8 cellular contexts compared by ENCODE assay signal in the genomic region with DNA sequence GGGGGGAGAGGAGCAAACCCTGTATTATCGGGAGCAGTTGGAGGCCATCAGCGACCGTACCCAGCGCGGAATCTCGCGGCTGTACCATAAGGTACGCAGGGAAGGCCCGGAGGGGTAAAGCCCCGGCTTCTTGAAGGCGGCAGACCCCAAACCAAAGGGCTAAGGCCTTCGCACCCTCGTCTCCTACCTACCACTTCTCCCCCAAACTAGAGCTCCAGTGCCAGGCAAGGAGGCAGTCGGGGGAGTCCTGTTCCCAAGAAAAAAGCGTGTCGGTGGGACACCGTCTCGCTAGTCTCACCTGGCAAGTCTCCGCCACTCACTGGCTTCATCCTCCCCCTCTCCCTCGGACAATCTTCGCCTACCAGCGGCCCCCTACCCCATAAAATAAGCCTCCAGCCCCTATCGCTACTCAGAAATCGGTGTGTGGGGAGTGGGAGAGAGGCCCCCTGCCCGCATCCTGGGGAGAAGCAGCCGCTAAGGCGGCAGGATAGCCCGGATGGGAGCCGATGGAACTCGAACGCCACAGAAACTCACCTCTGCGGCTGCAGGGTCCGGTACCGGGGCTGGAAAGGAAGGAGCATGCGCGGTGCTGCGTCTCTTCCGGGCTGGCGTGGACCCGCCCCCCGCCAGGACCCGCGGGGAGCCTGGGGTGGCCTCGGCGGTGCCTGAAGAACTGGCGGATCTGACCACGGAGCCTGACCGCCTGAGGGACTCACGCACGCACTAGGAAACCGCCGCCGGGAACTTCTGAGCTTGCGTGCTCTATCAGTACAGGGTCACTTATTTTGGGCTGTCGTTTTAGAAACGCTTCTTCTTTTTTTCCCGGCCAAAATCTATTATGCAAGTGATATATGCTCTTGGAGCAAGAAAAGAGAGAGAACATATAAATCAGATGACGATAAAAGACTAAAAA. TPM values are rescaled to one million over a fixed set of nuclear protein-coding genes. Genes with fewer than 3 reads are reported as not detected.
DNase-seq lines count a peak whose midpoint lies in the region; ATAC-seq lines count a peak whose summit lies in the region.

A gene (minus strand): TSS at position 572 of the 913 bp plus-strand sequence. CDS start 848 bp downstream, outside the sequence.

- DNase-seq in AML-193 (lab: John Stamatoyannopoulos, UW) (peak; percentile 91 to 92), NCI-H748 treated with DMSO at 0.1 percent for 48 hours (lab: John Stamatoyannopoulos, UW) (peak; percentile 92), cortex of kidney (lab: John Stamatoyannopoulos, UW) (peak; percentile 77), left colon (peak; percentile 90 to 96)
- peak; percentile 89 for DNase-seq in activated CD4-positive, alpha-beta T cell treated with anti-CD3 and anti-CD28 coated beads, Interleukin-2, amount 50 U/mL, for 1 hour
- DNase-seq in stimulated activated CD4-positive, alpha-beta T cell treated with anti-CD3 and anti-CD28 coated beads, Interleukin-1b, Interleukin-23, amount 100 ng/mL, for 4 hours (ENCODE audit: low read depth in 2 of 2) = peak; percentile 89 to 93

- ATAC-seq in GM19324 (IDR thresholded peaks at IDR 0.05; ENCODE audit: low FRiP score, unreplicated experiment) = peak; percentile 83
- ATAC-seq in HG03521 (IDR thresholded peaks at IDR 0.05; ENCODE audit: unreplicated experiment) = peak; percentile 89
- peak; percentile 99 for ATAC-seq in left colon

- intact Hi-C loops in left colon (cut with DNase I, micrococcal nuclease) = no loop called here

RNA-seq across cellular contexts. Expression of the gene that starts here (rescaled TPM):
- 100 to 1,000 TPM; 904 to 935 TPM for total RNA-seq in left colon

Comparison
In these comparisons a context has a peak if more than half of its experiments do, and no peak if none do; other contexts are left out.
1. Peak in every context shown above with its lines: DNase-seq and ATAC-seq.